1 cellular context compared by ENCODE assay signal in the genomic region with DNA sequence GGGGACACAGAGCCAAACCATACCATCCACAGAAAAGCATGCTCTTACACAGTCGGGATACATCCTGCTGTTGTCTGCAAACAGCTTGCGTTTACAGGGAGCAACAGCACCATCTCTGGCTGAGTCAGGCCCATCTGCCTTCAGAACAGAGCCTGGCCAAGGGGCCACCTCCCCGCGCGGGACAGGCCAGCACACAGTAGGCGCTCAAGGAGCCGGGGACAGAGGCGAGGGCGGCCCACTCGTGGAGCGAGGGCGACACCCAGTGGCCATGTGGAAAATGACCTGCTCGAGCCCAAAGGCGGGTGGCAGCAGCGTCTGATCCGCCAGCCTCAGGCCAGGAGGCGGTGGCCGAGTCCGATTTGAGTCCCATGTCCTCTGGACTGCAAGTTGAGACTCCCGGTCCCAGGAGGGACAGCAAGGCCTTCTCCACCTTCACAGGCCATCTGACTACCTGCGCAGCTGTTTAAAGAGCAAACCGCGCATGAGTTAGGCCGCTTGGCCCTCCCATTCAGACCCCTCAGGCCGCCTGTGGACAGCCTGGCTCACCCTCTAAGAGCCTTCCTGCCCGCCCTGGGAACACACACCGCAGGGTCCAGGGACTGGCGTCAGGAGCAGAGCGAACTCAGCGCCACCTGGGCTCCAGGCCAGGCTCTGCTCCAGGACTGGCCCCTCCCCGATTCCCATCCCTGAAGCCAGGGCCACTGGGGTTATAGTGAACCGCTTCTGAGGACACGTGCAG.
A peak's percentile ranks its signal among the peaks of the same experiment; 100 is the strongest.
TF ChIP-seq lines count a peak whose summit lies in the region.

No MANE protein-coding gene starts in this region.

TF ChIP-seq in GM12878, 131 proteins besides CTCF, POLR2A, EP300 and RAD21 (continued from another document):
- TF ChIP-seq, protein P1, sequence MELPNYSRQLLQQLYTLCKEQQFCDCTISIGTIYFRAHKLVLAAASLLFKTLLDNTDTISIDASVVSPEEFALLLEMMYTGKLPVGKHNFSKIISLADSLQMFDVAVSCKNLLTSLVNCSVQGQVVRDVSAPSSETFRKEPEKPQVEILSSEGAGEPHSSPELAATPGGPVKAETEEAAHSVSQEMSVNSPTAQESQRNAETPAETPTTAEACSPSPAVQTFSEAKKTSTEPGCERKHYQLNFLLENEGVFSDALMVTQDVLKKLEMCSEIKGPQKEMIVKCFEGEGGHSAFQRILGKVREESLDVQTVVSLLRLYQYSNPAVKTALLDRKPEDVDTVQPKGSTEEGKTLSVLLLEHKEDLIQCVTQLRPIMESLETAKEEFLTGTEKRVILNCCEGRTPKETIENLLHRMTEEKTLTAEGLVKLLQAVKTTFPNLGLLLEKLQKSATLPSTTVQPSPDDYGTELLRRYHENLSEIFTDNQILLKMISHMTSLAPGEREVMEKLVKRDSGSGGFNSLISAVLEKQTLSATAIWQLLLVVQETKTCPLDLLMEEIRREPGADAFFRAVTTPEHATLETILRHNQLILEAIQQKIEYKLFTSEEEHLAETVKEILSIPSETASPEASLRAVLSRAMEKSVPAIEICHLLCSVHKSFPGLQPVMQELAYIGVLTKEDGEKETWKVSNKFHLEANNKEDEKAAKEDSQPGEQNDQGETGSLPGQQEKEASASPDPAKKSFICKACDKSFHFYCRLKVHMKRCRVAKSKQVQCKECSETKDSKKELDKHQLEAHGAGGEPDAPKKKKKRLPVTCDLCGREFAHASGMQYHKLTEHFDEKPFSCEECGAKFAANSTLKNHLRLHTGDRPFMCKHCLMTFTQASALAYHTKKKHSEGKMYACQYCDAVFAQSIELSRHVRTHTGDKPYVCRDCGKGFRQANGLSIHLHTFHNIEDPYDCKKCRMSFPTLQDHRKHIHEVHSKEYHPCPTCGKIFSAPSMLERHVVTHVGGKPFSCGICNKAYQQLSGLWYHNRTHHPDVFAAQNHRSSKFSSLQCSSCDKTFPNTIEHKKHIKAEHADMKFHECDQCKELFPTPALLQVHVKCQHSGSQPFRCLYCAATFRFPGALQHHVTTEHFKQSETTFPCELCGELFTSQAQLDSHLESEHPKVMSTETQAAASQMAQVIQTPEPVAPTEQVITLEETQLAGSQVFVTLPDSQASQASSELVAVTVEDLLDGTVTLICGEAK (IDR thresholded peaks at IDR 0.05; ENCODE audit: borderline replicate concordance): no peak
- TF ChIP-seq RB1 (IDR thresholded peaks at IDR 0.05; ENCODE audit: borderline replicate concordance) (peak; percentile 74; the same call in 1 of the 2 replicates), YY1 (IDR thresholded peaks at IDR 0.05; ENCODE audit: low read depth, low read length) (peak; percentile 52; the same call in 1 of the 2 replicates), NR2C1 (IDR thresholded peaks at IDR 0.05) (no peak), SMARCA5 (IDR thresholded peaks at IDR 0.05) (peak; percentile 83; the same call in 1 of the 2 replicates), HDAC2 (IDR thresholded peaks at IDR 0.05) (no peak), IRF4 (IDR thresholded peaks at IDR 0.05; ENCODE audit: low read depth, low read length) (0 out of 2 replicates have a peak, but pooled peaks have one; percentile 22), TCF12 (IDR thresholded peaks at IDR 0.05; ENCODE audit: low read depth, low read length) (no peak), DPF2 (IDR thresholded peaks at IDR 0.05) (peak; percentile 99), BMI1 (IDR thresholded peaks at IDR 0.05; ENCODE audit: borderline replicate concordance) (peak; percentile 27; the same call in 1 of the 2 replicates), SMC3 (IDR thresholded peaks at IDR 0.05; ENCODE audit: borderline replicate concordance, low read length) (peak; percentile 87), NR2C2 (IDR thresholded peaks at IDR 0.05; ENCODE audit: borderline replicate concordance, control insufficient read depth, insufficient read length, low read depth) (no peak), HDGF (IDR thresholded peaks at IDR 0.05) (no peak), ZSCAN29 (IDR thresholded peaks at IDR 0.05) (no peak), LARP7 (IDR thresholded peaks at IDR 0.05) (peak; percentile 32; the same call in 1 of the 2 replicates)
- TF ChIP-seq, protein P2, sequence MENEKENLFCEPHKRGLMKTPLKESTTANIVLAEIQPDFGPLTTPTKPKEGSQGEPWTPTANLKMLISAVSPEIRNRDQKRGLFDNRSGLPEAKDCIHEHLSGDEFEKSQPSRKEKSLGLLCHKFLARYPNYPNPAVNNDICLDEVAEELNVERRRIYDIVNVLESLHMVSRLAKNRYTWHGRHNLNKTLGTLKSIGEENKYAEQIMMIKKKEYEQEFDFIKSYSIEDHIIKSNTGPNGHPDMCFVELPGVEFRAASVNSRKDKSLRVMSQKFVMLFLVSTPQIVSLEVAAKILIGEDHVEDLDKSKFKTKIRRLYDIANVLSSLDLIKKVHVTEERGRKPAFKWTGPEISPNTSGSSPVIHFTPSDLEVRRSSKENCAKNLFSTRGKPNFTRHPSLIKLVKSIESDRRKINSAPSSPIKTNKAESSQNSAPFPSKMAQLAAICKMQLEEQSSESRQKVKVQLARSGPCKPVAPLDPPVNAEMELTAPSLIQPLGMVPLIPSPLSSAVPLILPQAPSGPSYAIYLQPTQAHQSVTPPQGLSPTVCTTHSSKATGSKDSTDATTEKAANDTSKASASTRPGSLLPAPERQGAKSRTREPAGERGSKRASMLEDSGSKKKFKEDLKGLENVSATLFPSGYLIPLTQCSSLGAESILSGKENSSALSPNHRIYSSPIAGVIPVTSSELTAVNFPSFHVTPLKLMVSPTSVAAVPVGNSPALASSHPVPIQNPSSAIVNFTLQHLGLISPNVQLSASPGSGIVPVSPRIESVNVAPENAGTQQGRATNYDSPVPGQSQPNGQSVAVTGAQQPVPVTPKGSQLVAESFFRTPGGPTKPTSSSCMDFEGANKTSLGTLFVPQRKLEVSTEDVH (IDR thresholded peaks at IDR 0.05; ENCODE audit: low read depth, partially characterized antibody): no peak
- TF ChIP-seq, protein P3, sequence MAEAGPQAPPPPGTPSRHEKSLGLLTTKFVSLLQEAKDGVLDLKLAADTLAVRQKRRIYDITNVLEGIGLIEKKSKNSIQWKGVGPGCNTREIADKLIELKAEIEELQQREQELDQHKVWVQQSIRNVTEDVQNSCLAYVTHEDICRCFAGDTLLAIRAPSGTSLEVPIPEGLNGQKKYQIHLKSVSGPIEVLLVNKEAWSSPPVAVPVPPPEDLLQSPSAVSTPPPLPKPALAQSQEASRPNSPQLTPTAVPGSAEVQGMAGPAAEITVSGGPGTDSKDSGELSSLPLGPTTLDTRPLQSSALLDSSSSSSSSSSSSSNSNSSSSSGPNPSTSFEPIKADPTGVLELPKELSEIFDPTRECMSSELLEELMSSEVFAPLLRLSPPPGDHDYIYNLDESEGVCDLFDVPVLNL (IDR thresholded peaks at IDR 0.05; ENCODE audit: low read depth, low read length): 0 out of 2 replicates have a peak, but pooled peaks have one; percentile 25
- TF ChIP-seq, protein P4, sequence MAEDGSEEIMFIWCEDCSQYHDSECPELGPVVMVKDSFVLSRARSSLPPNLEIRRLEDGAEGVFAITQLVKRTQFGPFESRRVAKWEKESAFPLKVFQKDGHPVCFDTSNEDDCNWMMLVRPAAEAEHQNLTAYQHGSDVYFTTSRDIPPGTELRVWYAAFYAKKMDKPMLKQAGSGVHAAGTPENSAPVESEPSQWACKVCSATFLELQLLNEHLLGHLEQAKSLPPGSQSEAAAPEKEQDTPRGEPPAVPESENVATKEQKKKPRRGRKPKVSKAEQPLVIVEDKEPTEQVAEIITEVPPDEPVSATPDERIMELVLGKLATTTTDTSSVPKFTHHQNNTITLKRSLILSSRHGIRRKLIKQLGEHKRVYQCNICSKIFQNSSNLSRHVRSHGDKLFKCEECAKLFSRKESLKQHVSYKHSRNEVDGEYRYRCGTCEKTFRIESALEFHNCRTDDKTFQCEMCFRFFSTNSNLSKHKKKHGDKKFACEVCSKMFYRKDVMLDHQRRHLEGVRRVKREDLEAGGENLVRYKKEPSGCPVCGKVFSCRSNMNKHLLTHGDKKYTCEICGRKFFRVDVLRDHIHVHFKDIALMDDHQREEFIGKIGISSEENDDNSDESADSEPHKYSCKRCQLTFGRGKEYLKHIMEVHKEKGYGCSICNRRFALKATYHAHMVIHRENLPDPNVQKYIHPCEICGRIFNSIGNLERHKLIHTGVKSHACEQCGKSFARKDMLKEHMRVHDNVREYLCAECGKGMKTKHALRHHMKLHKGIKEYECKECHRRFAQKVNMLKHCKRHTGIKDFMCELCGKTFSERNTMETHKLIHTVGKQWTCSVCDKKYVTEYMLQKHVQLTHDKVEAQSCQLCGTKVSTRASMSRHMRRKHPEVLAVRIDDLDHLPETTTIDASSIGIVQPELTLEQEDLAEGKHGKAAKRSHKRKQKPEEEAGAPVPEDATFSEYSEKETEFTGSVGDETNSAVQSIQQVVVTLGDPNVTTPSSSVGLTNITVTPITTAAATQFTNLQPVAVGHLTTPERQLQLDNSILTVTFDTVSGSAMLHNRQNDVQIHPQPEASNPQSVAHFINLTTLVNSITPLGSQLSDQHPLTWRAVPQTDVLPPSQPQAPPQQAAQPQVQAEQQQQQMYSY (CRISPR knock-in tag; IDR thresholded peaks at IDR 0.05): no peak
- TF ChIP-seq, protein P5, sequence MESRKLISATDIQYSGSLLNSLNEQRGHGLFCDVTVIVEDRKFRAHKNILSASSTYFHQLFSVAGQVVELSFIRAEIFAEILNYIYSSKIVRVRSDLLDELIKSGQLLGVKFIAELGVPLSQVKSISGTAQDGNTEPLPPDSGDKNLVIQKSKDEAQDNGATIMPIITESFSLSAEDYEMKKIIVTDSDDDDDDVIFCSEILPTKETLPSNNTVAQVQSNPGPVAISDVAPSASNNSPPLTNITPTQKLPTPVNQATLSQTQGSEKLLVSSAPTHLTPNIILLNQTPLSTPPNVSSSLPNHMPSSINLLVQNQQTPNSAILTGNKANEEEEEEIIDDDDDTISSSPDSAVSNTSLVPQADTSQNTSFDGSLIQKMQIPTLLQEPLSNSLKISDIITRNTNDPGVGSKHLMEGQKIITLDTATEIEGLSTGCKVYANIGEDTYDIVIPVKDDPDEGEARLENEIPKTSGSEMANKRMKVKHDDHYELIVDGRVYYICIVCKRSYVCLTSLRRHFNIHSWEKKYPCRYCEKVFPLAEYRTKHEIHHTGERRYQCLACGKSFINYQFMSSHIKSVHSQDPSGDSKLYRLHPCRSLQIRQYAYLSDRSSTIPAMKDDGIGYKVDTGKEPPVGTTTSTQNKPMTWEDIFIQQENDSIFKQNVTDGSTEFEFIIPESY (IDR thresholded peaks at IDR 0.05): peak; percentile 91; the same call in 1 of the 2 replicates
